In genomic region chr21:42219606-42220137, GRCh38 we compare ENCODE assay signal across 9 cellular contexts. TPM values are rescaled to one million over a fixed set of nuclear protein-coding genes. Genes with fewer than 3 reads are reported as not detected.
A peak's percentile ranks its signal among the peaks of the same experiment; 100 is the strongest.
DNase-seq lines count a peak whose midpoint lies in the region; ATAC-seq and TF ChIP-seq lines count a peak whose summit lies in the region.
"Had no signal": no experiment of that assay in that cellular context is flagged by ENCODE, and none has a peak within 500 bp of the region (broad histone marks: within the 10 kb centered on the region; RNA-seq: fewer than 3 reads in every experiment).

No MANE protein-coding gene starts in this region.

- intact Hi-C loops in CD8-positive, alpha-beta T cell (cut with DNase I, micrococcal nuclease), result loop anchor here (1.0 to 5.0 kb wide), 10 partner anchors 9 to 243 kb away; no protein-coding TSS in a partner anchor
- intact Hi-C loops in esophagus muscularis mucosa (cut with DNase I), result no loop called here

- peaks cover 23% of the 10 kb centered on the region for H3K36me3 Mint-ChIP-seq in CD8-positive, alpha-beta T cell
- H3K36me3 Mint-ChIP-seq in nephron (ENCODE audit: low read depth), result no peaks in the 10 kb centered on the region

- 9% methylated on average over 10 of the region's 41 CpGs for WGBS in esophagus muscularis mucosa

- no peaks in the 10 kb centered on the region for H3K9me3 ChIP-seq in CD8-positive, alpha-beta T cell (ENCODE audit: low read length)
- no peaks in the 10 kb centered on the region for H3K9me3 ChIP-seq in esophagus muscularis mucosa

- TF ChIP-seq EP300 in esophagus muscularis mucosa (IDR thresholded peaks at IDR 0.05), result no peak

- H3K4me3 Mint-ChIP-seq in CD8-positive, alpha-beta T cell, result peak overlapping the region; percentile 89
- H3K4me3 Mint-ChIP-seq in nephron, result peak overlapping the region; percentile 81 to 88 (median 84)

- no peaks in the 10 kb centered on the region for H3K27me3 ChIP-seq in CD8-positive, alpha-beta T cell (ENCODE audit: insufficient read depth, low read length)
- H3K27me3 ChIP-seq in esophagus muscularis mucosa (no peaks in the 10 kb centered on the region), brain microvascular endothelial cell (replicated peaks) (peaks cover 26% of the 10 kb centered on the region)

- H3K4me1 Mint-ChIP-seq in CD8-positive, alpha-beta T cell (ENCODE audit: low read depth), result peaks cover 28% of the 10 kb centered on the region
- peaks cover 15% of the 10 kb centered on the region for H3K4me1 Mint-ChIP-seq in nephron

- CTCF ChIA-PET in CD8-positive, alpha-beta T cell (lab: Charles Lee), result interaction anchor here (1.0 to 3.8 kb wide), 7 partner anchors 14 to 74 kb away, joined by 3 to 14 read pairs (median 6); no protein-coding TSS in a partner anchor

- peak in 3 of 7 experiments; percentile 34 to 45 (median 42) for DNase-seq in CD8-positive, alpha-beta T cell
- no peak for DNase-seq in esophagus muscularis mucosa (ENCODE audit: extremely low spot score)
- no peak for DNase-seq in brain microvascular endothelial cell
- no peak for DNase-seq in NCI-H526 treated with DMSO at 0.1 percent for 48 hours (lab: John Stamatoyannopoulos, UW)

- H3K4me3 ChIP-seq in CD8-positive, alpha-beta T cell (ENCODE audit: low read depth, low read length), result peak overlapping the region; percentile 84
- peak overlapping the region; percentile 67 to 87 (median 77) for H3K4me3 ChIP-seq in esophagus muscularis mucosa
- no peak overlapping the region for H3K4me3 ChIP-seq in brain microvascular endothelial cell (ENCODE audit: low read depth, low read length)

- no peaks in the 10 kb centered on the region for H3K27me3 Mint-ChIP-seq in CD8-positive, alpha-beta T cell (ENCODE audit: low read depth)
- H3K27me3 Mint-ChIP-seq in nephron (ENCODE audit: low read depth), result peaks cover 61% of the 10 kb centered on the region

- peaks cover 3% of the 10 kb centered on the region for H3K9me3 Mint-ChIP-seq in CD8-positive, alpha-beta T cell
- H3K9me3 Mint-ChIP-seq in nephron, result peaks cover 13% of the 10 kb centered on the region

- peaks cover 11% of the 10 kb centered on the region for H3K4me1 ChIP-seq in CD8-positive, alpha-beta T cell (ENCODE audit: insufficient read depth, low read length)
- peaks cover 26 to 45% (median 37%) of the 10 kb centered on the region in 4 donors for H3K4me1 ChIP-seq in esophagus muscularis mucosa

- no peaks in the 10 kb centered on the region for H3K36me3 ChIP-seq in CD8-positive, alpha-beta T cell (ENCODE audit: insufficient read depth, low read length)
- peaks cover 0 to 4% (median 0%) of the 10 kb centered on the region in 4 donors for H3K36me3 ChIP-seq in esophagus muscularis mucosa
- H3K36me3 ChIP-seq in brain microvascular endothelial cell (replicated peaks), result no peaks in the 10 kb centered on the region

- H3K27ac Mint-ChIP-seq in CD8-positive, alpha-beta T cell, result peak overlapping the region; percentile 94
- H3K27ac Mint-ChIP-seq in nephron, result peak overlapping the region in 2 of 3 experiments; percentile 14 to 58

- POLR2A ChIA-PET in CD8-positive, alpha-beta T cell (lab: Charles Lee), result interaction anchor here (0.6 to 2.8 kb wide), 9 partner anchors 14 to 184 kb away, joined by 3 to 13 read pairs (median 7); partner anchors contain the start of gene UBASH3A

- no peak for TF ChIP-seq CTCF in CD8-positive, alpha-beta T cell (IDR thresholded peaks at IDR 0.05)
- TF ChIP-seq CTCF in VCaP (conservative IDR thresholded peaks at IDR 0.05), result no peak
- no peak for TF ChIP-seq CTCF in esophagus muscularis mucosa (IDR thresholded peaks at IDR 0.05)
- TF ChIP-seq CTCF in nephron (IDR thresholded peaks at IDR 0.05; ENCODE audit: unreplicated experiment in 3 of 3), result no peak
- TF ChIP-seq CTCF in brain microvascular endothelial cell (IDR thresholded peaks at IDR 0.05; ENCODE audit: low read depth, low read length, missing control alignments), result no peak

- ATAC-seq in CD8-positive, alpha-beta T cell, result peak; percentile 10
- peak; percentile 9 for ATAC-seq in GM21717 (IDR thresholded peaks at IDR 0.05; ENCODE audit: unreplicated experiment)
- no peak for ATAC-seq in HG03025 (IDR thresholded peaks at IDR 0.05; ENCODE audit: low FRiP score, unreplicated experiment)

- in situ Hi-C loops in brain microvascular endothelial cell (cut with HindIII; ENCODE audit: low pct_ligation_motif_present, low sequenced_read_pairs), result no loop called here

- TF ChIP-seq POLR2A in esophagus muscularis mucosa (IDR thresholded peaks at IDR 0.05; ENCODE audit: low read depth), result no peak

- peak overlapping the region; percentile 91 for H3K27ac ChIP-seq in CD8-positive, alpha-beta T cell (ENCODE audit: low read depth, low read length)
- H3K27ac ChIP-seq in VCaP, result peak overlapping the region; percentile 85
- H3K27ac ChIP-seq in esophagus muscularis mucosa (replicated peaks in 1 of 4), result peak overlapping the region; percentile 69 to 85 (median 79)
- no peak overlapping the region for H3K27ac ChIP-seq in brain microvascular endothelial cell

RNA-seq across cellular contexts. Expression of gene ABCG1, which starts 0.7 kb away (rescaled TPM):
- 100 to 1,000 TPM; 119 to 123 TPM for total RNA-seq in CD8-positive, alpha-beta T cell
- 10 to 100 TPM; 16.1 to 25.9 (median 20.0) TPM for total RNA-seq in esophagus muscularis mucosa
- total RNA-seq: LHCN-M2 had no signal

Comparison
In these comparisons a context has a peak if more than half of its experiments do, and no peak if none do; other contexts are left out.
1. RNA of gene ABCG1, which starts 0.7 kb away (total RNA-seq): 119 to 123 TPM in CD8-positive, alpha-beta T cell; 16.1 to 25.9 TPM in esophagus muscularis mucosa; every median in the first group is over 4 times any median in the second.